Comparison of ENCODE assay signal across 23 cellular contexts in genomic region chr14:42130809-42131208, GRCh38.
A peak's percentile ranks its signal among the peaks of the same experiment; 100 is the strongest.
DNase-seq lines count a peak whose midpoint lies in the region; ATAC-seq and TF ChIP-seq lines count a peak whose summit lies in the region.
"Had no signal": no experiment of that assay in that cellular context is flagged by ENCODE, and none has a peak within 500 bp of the region (broad histone marks: within the 10 kb centered on the region; RNA-seq: fewer than 3 reads in every experiment).

No MANE protein-coding gene starts in this region.

- intact Hi-C loops in IMR-90 (cut with micrococcal nuclease) = no loop called here

- dilution Hi-C loops in IMR-90 (cut with HindIII; ENCODE audit: low sequenced_read_pairs, unreplicated experiment) = no loop called here

- no peak overlapping the region for H2BK20ac ChIP-seq in IMR-90 (ENCODE audit: low read depth, low read length)

- no peak overlapping the region for H3K14ac ChIP-seq in IMR-90 (replicated peaks; ENCODE audit: low read depth, low read length)

- TF ChIP-seq RAD21 in IMR-90 (IDR thresholded peaks at IDR 0.05; ENCODE audit: low read length) = no peak

- ATAC-seq in IMR-90 (ENCODE audit: low read depth) = no peak
- peak; percentile 95 for ATAC-seq in RWPE2 (ENCODE audit: low read depth)
- no peak for ATAC-seq in HG03280 (IDR thresholded peaks at IDR 0.05; ENCODE audit: unreplicated experiment)
- no peak for ATAC-seq in HG02759 (IDR thresholded peaks at IDR 0.05; ENCODE audit: unreplicated experiment)
- ATAC-seq: GM23338, T-cell had no signal

- H3K9me1 ChIP-seq in IMR-90 (ENCODE audit: insufficient read depth, low read length) = no peaks in the 10 kb centered on the region

- H3K4me3 ChIP-seq in IMR-90 (ENCODE audit: insufficient read depth, low read depth, low read length) (no peak overlapping the region), RWPE2 (ENCODE audit: severe bottlenecking) (no peak overlapping the region), epithelial cell of esophagus (ENCODE audit: low read length) (no peak overlapping the region)
- H3K4me3 ChIP-seq: BLaER1, GM23338, SJSA1 had no signal

- H2BK15ac ChIP-seq in IMR-90 (ENCODE audit: low read depth, low read length) = no peak overlapping the region

- H4K91ac ChIP-seq in IMR-90 (ENCODE audit: insufficient read depth, low read depth, low read length) = no peak overlapping the region

- H3K9me3 ChIP-seq in IMR-90 (ENCODE audit: control insufficient read depth, insufficient read depth, low read length) (no peaks in the 10 kb centered on the region), RWPE2 (ENCODE audit: severe bottlenecking) (no peaks in the 10 kb centered on the region)
- H3K9me3 ChIP-seq: BLaER1, SJSA1 had no signal

- H3K56ac ChIP-seq in IMR-90 (ENCODE audit: extremely low read depth, insufficient read depth, low read length) = no peak overlapping the region

- H3K4me2 ChIP-seq in IMR-90 (ENCODE audit: low read depth, low read length) = no peak overlapping the region
- H3K4me2 ChIP-seq: BLaER1, GM23338, KMS-11 had no signal

- H3K36me3 ChIP-seq in IMR-90 (ENCODE audit: control insufficient read depth, insufficient read depth, low read length) (no peaks in the 10 kb centered on the region), RWPE2 (ENCODE audit: low read depth) (no peaks in the 10 kb centered on the region)
- H3K36me3 ChIP-seq: BLaER1, SJSA1 had no signal

- no peak overlapping the region for H2BK5ac ChIP-seq in IMR-90 (ENCODE audit: low read depth, low read length, poor library complexity, severe bottlenecking)

- DNase-seq in IMR-90 (no peak), RWPE2 (ENCODE audit: low spot score) (no peak), epithelial cell of esophagus (ENCODE audit: low read depth) (peak; percentile 44), NCI-H1417 treated with DMSO at 0.1 percent for 48 hours (lab: John Stamatoyannopoulos, UW) (no peak), activated T-cell treated with anti-CD3 and anti-CD28 coated beads for 4 hours (no peak)
- DNase-seq: CD4-positive, CD25-positive, alpha-beta regulatory T cell; DMS53; H9; NCI-H1092; NCI-H1436 treated with DMSO at 0.1 percent for 48 hours; NCI-H1930; NCI-H2107; NCI-H446; NCI-H524 treated with DMSO at 0.1 percent for 48 hours; NCI-H774; Right ventricle myocardium superior; T-cell had no signal

- no peaks in the 10 kb centered on the region for H4K20me1 ChIP-seq in IMR-90 (ENCODE audit: insufficient read depth, low read length)
- H4K20me1 ChIP-seq: BLaER1 had no signal

- H2AK9ac ChIP-seq in IMR-90 (replicated peaks; ENCODE audit: low read depth, low read length, poor library complexity) = no peak overlapping the region

- H3K27me3 ChIP-seq in IMR-90 (ENCODE audit: control insufficient read depth, insufficient read depth, low read length) (no peaks in the 10 kb centered on the region), RWPE2 (ENCODE audit: insufficient read depth, poor library complexity, severe bottlenecking) (no peaks in the 10 kb centered on the region)
- H3K27me3 ChIP-seq: BLaER1, SJSA1 had no signal

- H2AK5ac ChIP-seq in IMR-90 (ENCODE audit: low read depth, low read length) = no peak overlapping the region

- no peak overlapping the region for H4K5ac ChIP-seq in IMR-90 (ENCODE audit: low read depth, low read length)

- H3K4ac ChIP-seq in IMR-90 (ENCODE audit: low read depth, low read length) = no peak overlapping the region

- TF ChIP-seq CTCF in IMR-90 (conservative IDR thresholded peaks at IDR 0.05; ENCODE audit: low read depth, low read length) = no peak
- TF ChIP-seq CTCF in RWPE2 (IDR thresholded peaks at IDR 0.05; ENCODE audit: poor library complexity, severe bottlenecking) = no peak
- TF ChIP-seq CTCF in epithelial cell of esophagus (IDR thresholded peaks at IDR 0.05; ENCODE audit: insufficient read depth, low read depth, low read length, missing control alignments) = no peak

- no peak overlapping the region for H4K8ac ChIP-seq in IMR-90 (ENCODE audit: low read depth in 2 of 2, low read length in 2 of 2)

- in situ Hi-C loops in IMR-90 (cut with MboI; ENCODE audit: low sequenced_read_pairs) = no loop called here

- H2BK120ac ChIP-seq in IMR-90 (ENCODE audit: low read depth, low read length) = no peak overlapping the region

- TF ChIP-seq POLR2A in IMR-90 (IDR thresholded peaks at IDR 0.05; ENCODE audit: low read depth, low read length) = no peak

- no peak overlapping the region for H3K27ac ChIP-seq in IMR-90 (ENCODE audit: insufficient read depth, low read length)
- no peak overlapping the region for H3K27ac ChIP-seq in RWPE2 (ENCODE audit: poor library complexity, severe bottlenecking)
- H3K27ac ChIP-seq: BLaER1, KMS-11, SJSA1 had no signal

- no peak overlapping the region for H3K9ac ChIP-seq in IMR-90 (ENCODE audit: low read depth, low read length)
- H3K9ac ChIP-seq: BLaER1, KMS-11 had no signal

- H2AFZ ChIP-seq in IMR-90 (replicated peaks; ENCODE audit: low read length, poor library complexity) = no peak overlapping the region
- H2AFZ ChIP-seq: GM23338 had no signal

- H3K79me1 ChIP-seq in IMR-90 (ENCODE audit: low read depth in 1 of 2, low read length in 2 of 2) = no peaks in the 10 kb centered on the region

- CTCF ChIA-PET in IMR-90 (lab: Yijun Ruan, JAX) = interaction anchor here (1.0 kb wide), 1 partner anchor 14 kb away, joined by 4 read pairs; no protein-coding TSS in a partner anchor

- BruUV-seq in IMR-90 (replicated peaks; lab: Mats Ljungman, UMichigan) = no TSS peak

- H3K18ac ChIP-seq in IMR-90 (ENCODE audit: low read depth, low read length) = no peak overlapping the region

- H3K4me1 ChIP-seq in IMR-90 (ENCODE audit: control insufficient read depth, insufficient read depth, low read length) (no peaks in the 10 kb centered on the region), RWPE2 (ENCODE audit: insufficient read depth, poor library complexity, severe bottlenecking) (peaks cover 4% of the 10 kb centered on the region)
- H3K4me1 ChIP-seq: BLaER1, SJSA1 had no signal

- H3K23ac ChIP-seq in IMR-90 (ENCODE audit: low read depth, low read length) = no peak overlapping the region

- POLR2A ChIA-PET in IMR-90 (lab: Charles Lee; ENCODE audit: unreplicated experiment) = no interaction called here

TF ChIP-seq in IMR-90, 13 proteins besides CTCF, POLR2A, EP300 and RAD21:
- TF ChIP-seq USF2 (IDR thresholded peaks at IDR 0.05; ENCODE audit: low read depth, low read length) (no peak), CEBPB (IDR thresholded peaks at IDR 0.05; ENCODE audit: low read depth, low read length) (peak; percentile 65; the same call in 1 of the 2 replicates), BHLHE40 (IDR thresholded peaks at IDR 0.05; ENCODE audit: low read depth, low read length) (no peak), RCOR1 (IDR thresholded peaks at IDR 0.05; ENCODE audit: insufficient replicate concordance, low read length) (no peak)
